Comparison of ENCODE assay signal across 1 cellular context in the genomic region with DNA sequence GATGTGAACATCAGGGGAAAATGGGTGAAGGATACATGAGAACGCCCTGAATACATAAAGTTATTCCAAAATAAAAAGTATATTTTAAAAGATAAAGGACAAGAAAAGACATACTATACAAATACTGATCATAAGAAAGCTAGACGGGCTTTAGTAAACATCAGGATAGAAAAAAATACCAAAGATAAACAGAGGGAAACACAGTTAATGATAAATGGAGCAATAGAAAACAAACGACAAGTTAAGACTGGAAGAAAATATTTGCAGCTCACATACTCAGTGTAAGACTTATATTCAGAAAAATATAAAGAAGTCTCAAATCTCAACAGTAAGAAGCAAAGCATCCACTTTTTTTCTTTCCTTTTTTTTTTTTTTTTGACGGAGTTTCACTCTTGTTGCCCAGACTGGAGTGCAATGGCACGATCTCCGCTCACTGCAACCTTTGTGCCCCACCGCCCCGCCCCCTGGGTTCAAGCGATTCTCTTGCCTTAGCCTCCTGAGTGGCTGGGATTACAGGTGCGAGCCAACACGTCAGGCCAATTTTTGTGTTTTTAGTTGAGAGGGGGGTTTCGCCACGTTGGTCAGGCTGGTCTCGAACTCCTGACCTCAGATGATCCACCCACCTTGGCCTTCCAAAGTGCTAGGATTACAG.
A peak's percentile ranks its signal among the peaks of the same experiment; 100 is the strongest.
TF ChIP-seq lines count a peak whose summit lies in the region.

No MANE protein-coding gene starts in this region.

TF ChIP-seq in HepG2, 621 proteins besides CTCF, POLR2A, EP300 and RAD21 (continued from another document and continues in another):
- TF ChIP-seq CREM (IDR thresholded peaks at IDR 0.05) (no peak), CREM (CRISPR knock-in tag; IDR thresholded peaks at IDR 0.05) (no peak), KLF9 (CRISPR knock-in tag; IDR thresholded peaks at IDR 0.05; ENCODE audit: low read depth) (no peak), KLF13 (CRISPR knock-in tag; IDR thresholded peaks at IDR 0.05) (no peak), HCFC1 (IDR thresholded peaks at IDR 0.05; ENCODE audit: low read depth, low read length) (no peak), ZC3H13 (CRISPR knock-in tag; IDR thresholded peaks at IDR 0.05) (no peak), ZNF549 (CRISPR knock-in tag; IDR thresholded peaks at IDR 0.05) (no peak), ZNF576 (CRISPR knock-in tag; IDR thresholded peaks at IDR 0.05) (no peak), ZNF891 (CRISPR knock-in tag; IDR thresholded peaks at IDR 0.05) (no peak), FOXA3 (CRISPR knock-in tag; IDR thresholded peaks at IDR 0.05) (peak; percentile 16; the same call in 1 of the 2 replicates), SIX1 (CRISPR knock-in tag; IDR thresholded peaks at IDR 0.05; ENCODE audit: borderline replicate concordance) (no peak), ISL2 (CRISPR knock-in tag; IDR thresholded peaks at IDR 0.05) (no peak), ZNF839 (CRISPR knock-in tag; IDR thresholded peaks at IDR 0.05; ENCODE audit: borderline replicate concordance) (no peak), ZMYM3 (CRISPR knock-in tag; IDR thresholded peaks at IDR 0.05) (peak; percentile 23; the same call in 1 of the 2 replicates), ARNT2 (CRISPR knock-in tag; IDR thresholded peaks at IDR 0.05; ENCODE audit: low read depth) (no peak), NFIB (CRISPR knock-in tag; IDR thresholded peaks at IDR 0.05; ENCODE audit: borderline replicate concordance) (no peak), NCOA2 (CRISPR knock-in tag; IDR thresholded peaks at IDR 0.05) (no peak), SRY (CRISPR knock-in tag; IDR thresholded peaks at IDR 0.05) (no peak), RAD51 (IDR thresholded peaks at IDR 0.05; ENCODE audit: borderline replicate concordance) (no peak), ZSCAN25 (CRISPR knock-in tag; IDR thresholded peaks at IDR 0.05) (no peak), ZNF431 (CRISPR knock-in tag; IDR thresholded peaks at IDR 0.05; ENCODE audit: borderline replicate concordance, low read depth) (no peak), SP5 (CRISPR knock-in tag; IDR thresholded peaks at IDR 0.05; ENCODE audit: borderline replicate concordance, low read depth) (peak; percentile 68; the same call in 1 of the 2 replicates), FOXK1 (CRISPR knock-in tag; IDR thresholded peaks at IDR 0.05; ENCODE audit: borderline replicate concordance, low read depth) (no peak), SOX6 (IDR thresholded peaks at IDR 0.05) (no peak), SOX6 (CRISPR knock-in tag; IDR thresholded peaks at IDR 0.05) (no peak), ZNF709 (CRISPR knock-in tag; IDR thresholded peaks at IDR 0.05) (no peak), MAF1 (CRISPR knock-in tag; IDR thresholded peaks at IDR 0.05; ENCODE audit: borderline replicate concordance) (no peak), NBN (conservative IDR thresholded peaks at IDR 0.05) (no peak), FOXP1 (IDR thresholded peaks at IDR 0.05) (no peak), FOXP1 (CRISPR knock-in tag; IDR thresholded peaks at IDR 0.05) (peak; percentile 59), FOXP4 (CRISPR knock-in tag; IDR thresholded peaks at IDR 0.05) (0 out of 2 replicates have a peak, but pooled peaks have one; percentile 14), ZFY (CRISPR knock-in tag; IDR thresholded peaks at IDR 0.05) (no peak), ZNF672 (CRISPR knock-in tag; IDR thresholded peaks at IDR 0.05) (no peak), PHB2 (IDR thresholded peaks at IDR 0.05; ENCODE audit: partially characterized antibody) (no peak), YEATS2 (CRISPR knock-in tag; IDR thresholded peaks at IDR 0.05; ENCODE audit: borderline replicate concordance) (no peak), PBX3 (CRISPR knock-in tag; IDR thresholded peaks at IDR 0.05; ENCODE audit: borderline replicate concordance) (no peak), MAFF (IDR thresholded peaks at IDR 0.05; ENCODE audit: low read depth, low read length) (no peak), KLF12 (CRISPR knock-in tag; IDR thresholded peaks at IDR 0.05; ENCODE audit: borderline replicate concordance) (no peak), ZNF660 (CRISPR knock-in tag; IDR thresholded peaks at IDR 0.05; ENCODE audit: borderline replicate concordance, low read depth) (no peak), SRSF4 (IDR thresholded peaks at IDR 0.05; ENCODE audit: low read depth, low read length, poor library complexity, severe bottlenecking) (no peak), AGO1 (IDR thresholded peaks at IDR 0.05; ENCODE audit: low read depth, low read length, poor library complexity, severe bottlenecking) (no peak), SP4 (CRISPR knock-in tag; IDR thresholded peaks at IDR 0.05) (no peak), ZBTB44 (CRISPR knock-in tag; IDR thresholded peaks at IDR 0.05) (no peak), GZF1 (CRISPR knock-in tag; IDR thresholded peaks at IDR 0.05) (no peak), FOXM1 (CRISPR knock-in tag; IDR thresholded peaks at IDR 0.05) (no peak), ZSCAN21 (CRISPR knock-in tag; IDR thresholded peaks at IDR 0.05; ENCODE audit: borderline replicate concordance) (no peak), ZNF616 (CRISPR knock-in tag; IDR thresholded peaks at IDR 0.05; ENCODE audit: low read depth) (no peak), TCF7 (IDR thresholded peaks at IDR 0.05; ENCODE audit: low read depth) (no peak), SSRP1 (CRISPR knock-in tag; IDR thresholded peaks at IDR 0.05) (no peak), ZMYM4 (CRISPR knock-in tag; IDR thresholded peaks at IDR 0.05) (peak; percentile 48), SMAD9 (CRISPR knock-in tag; IDR thresholded peaks at IDR 0.05) (no peak), RFXANK (CRISPR knock-in tag; IDR thresholded peaks at IDR 0.05) (no peak), ZNF329 (CRISPR knock-in tag; IDR thresholded peaks at IDR 0.05; ENCODE audit: low read depth) (no peak), TP53 (CRISPR knock-in tag; conservative IDR thresholded peaks at IDR 0.05) (no peak), ZBTB7B (CRISPR knock-in tag; IDR thresholded peaks at IDR 0.05) (no peak), CREB1 (IDR thresholded peaks at IDR 0.05) (no peak), CREB1 (CRISPR knock-in tag; IDR thresholded peaks at IDR 0.05) (peak; percentile 45; the same call in 1 of the 2 replicates), DNMT1 (CRISPR knock-in tag; IDR thresholded peaks at IDR 0.05) (no peak), ZNF883 (CRISPR knock-in tag; IDR thresholded peaks at IDR 0.05; ENCODE audit: not compliant biosample characterization) (no peak), SIN3B (IDR thresholded peaks at IDR 0.05; ENCODE audit: low read length) (no peak)
- TF ChIP-seq, protein P1, sequence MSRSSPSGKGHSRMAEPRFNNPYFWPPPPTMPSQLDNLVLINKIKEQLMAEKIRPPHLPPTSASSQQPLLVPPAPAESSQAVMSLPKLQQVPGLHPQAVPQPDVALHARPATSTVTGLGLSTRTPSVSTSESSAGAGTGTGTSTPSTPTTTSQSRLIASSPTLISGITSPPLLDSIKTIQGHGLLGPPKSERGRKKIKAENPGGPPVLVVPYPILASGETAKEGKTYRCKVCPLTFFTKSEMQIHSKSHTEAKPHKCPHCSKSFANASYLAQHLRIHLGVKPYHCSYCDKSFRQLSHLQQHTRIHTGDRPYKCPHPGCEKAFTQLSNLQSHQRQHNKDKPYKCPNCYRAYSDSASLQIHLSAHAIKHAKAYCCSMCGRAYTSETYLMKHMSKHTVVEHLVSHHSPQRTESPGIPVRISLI (CRISPR knock-in tag; IDR thresholded peaks at IDR 0.05; ENCODE audit: borderline replicate concordance) = peak; percentile 55; the same call in 1 of the 2 replicates
- TF ChIP-seq, protein P2, sequence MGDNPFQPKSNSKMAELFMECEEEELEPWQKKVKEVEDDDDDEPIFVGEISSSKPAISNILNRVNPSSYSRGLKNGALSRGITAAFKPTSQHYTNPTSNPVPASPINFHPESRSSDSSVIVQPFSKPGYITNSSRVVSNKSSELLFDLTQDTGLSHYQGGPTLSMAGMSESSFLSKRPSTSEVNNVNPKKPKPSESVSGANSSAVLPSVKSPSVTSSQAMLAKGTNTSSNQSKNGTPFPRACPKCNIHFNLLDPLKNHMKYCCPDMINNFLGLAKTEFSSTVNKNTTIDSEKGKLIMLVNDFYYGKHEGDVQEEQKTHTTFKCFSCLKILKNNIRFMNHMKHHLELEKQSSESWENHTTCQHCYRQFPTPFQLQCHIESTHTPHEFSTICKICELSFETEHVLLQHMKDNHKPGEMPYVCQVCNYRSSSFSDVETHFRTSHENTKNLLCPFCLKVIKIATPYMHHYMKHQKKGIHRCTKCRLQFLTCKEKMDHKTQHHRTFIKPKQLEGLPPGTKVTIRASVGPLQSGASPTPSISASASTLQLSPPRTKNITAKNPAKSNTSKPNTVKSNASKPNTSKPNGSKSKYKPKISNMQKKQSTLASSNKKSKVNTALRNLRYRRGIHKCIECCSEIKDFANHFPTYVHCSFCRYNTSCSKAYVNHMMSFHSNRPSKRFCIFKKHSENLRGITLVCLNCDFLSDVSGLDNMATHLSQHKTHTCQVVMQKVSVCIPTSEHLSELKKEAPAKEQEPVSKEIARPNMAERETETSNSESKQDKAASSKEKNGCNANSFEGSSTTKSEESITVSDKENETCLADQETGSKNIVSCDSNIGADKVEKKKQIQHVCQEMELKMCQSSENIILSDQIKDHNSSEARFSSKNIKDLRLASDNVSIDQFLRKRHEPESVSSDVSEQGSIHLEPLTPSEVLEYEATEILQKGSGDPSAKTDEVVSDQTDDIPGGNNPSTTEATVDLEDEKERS (CRISPR knock-in tag; IDR thresholded peaks at IDR 0.05) = no peak
- TF ChIP-seq, protein P3, sequence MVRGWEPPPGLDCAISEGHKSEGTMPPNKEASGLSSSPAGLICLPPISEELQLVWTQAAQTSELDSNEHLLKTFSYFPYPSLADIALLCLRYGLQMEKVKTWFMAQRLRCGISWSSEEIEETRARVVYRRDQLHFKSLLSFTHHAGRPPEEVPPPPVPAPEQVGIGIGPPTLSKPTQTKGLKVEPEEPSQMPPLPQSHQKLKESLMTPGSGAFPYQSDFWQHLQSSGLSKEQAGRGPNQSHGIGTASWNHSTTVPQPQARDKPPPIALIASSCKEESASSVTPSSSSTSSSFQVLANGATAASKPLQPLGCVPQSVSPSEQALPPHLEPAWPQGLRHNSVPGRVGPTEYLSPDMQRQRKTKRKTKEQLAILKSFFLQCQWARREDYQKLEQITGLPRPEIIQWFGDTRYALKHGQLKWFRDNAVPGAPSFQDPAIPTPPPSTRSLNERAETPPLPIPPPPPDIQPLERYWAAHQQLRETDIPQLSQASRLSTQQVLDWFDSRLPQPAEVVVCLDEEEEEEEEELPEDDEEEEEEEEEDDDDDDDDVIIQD (CRISPR knock-in tag; IDR thresholded peaks at IDR 0.05; ENCODE audit: low read depth) = no peak
- TF ChIP-seq, protein P4, sequence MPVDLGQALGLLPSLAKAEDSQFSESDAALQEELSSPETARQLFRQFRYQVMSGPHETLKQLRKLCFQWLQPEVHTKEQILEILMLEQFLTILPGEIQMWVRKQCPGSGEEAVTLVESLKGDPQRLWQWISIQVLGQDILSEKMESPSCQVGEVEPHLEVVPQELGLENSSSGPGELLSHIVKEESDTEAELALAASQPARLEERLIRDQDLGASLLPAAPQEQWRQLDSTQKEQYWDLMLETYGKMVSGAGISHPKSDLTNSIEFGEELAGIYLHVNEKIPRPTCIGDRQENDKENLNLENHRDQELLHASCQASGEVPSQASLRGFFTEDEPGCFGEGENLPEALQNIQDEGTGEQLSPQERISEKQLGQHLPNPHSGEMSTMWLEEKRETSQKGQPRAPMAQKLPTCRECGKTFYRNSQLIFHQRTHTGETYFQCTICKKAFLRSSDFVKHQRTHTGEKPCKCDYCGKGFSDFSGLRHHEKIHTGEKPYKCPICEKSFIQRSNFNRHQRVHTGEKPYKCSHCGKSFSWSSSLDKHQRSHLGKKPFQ (CRISPR knock-in tag; IDR thresholded peaks at IDR 0.05; ENCODE audit: insufficient replicate concordance) = no peak
